17 cellular contexts compared by ENCODE assay signal in genomic region chr22:48929276-48929790, GRCh38.
"Had no signal": no experiment of that assay in that cellular context is flagged by ENCODE, and none has a peak within 500 bp of the region (broad histone marks: within the 10 kb centered on the region; RNA-seq: fewer than 3 reads in every experiment).

No MANE protein-coding gene starts in this region.

- ATAC-seq: esophagus mucosa; lower lobe of right lung; right cardiac atrium; stimulated activated naive B cell treated with anti-CD40 and anti-IgM and Interleukin-4, amounts not matched to agents 10 μg/mL and 1 μg/mL and 100 μg/mL, for 72 hours had no signal

- H3K36me3 ChIP-seq: brain microvascular endothelial cell, lower lobe of right lung, transverse colon had no signal

- H3K27ac ChIP-seq: brain microvascular endothelial cell, dorsolateral prefrontal cortex, lower lobe of right lung, parathyroid adenoma, transverse colon had no signal

- H3K27ac Mint-ChIP-seq: activated naive CD8-positive, alpha-beta T cell treated with anti-CD3 and anti-CD28 coated beads for 36 hours; activated T-cell treated with anti-CD3 and anti-CD28 coated beads, Interleukin-2, amount 50 U/mL, for 24 hours; mesothelial cell of epicardium; stimulated activated naive B cell treated with anti-CD40 and anti-IgM and Interleukin-4, amounts not matched to agents 10 μg/mL and 1 μg/mL and 100 μg/mL, for 72 hours; T-helper 1 cell treated with Interleukin-12 subunit alpha and Interleukin-12 subunit beta and Interleukin-4 antibody, amounts not matched to agents 30 μg/mL and 1 μg/mL, for 36 hours had no signal

- DNase-seq: activated CD4-positive, alpha-beta T cell treated with anti-CD3 and anti-CD28 coated beads for 4 hours; activated gamma-delta T cell treated with Interleukin-2 at 50 U/mL for 16 hours; activated naive CD8-positive, alpha-beta T cell treated with anti-CD3 and anti-CD28 coated beads for 36 hours; brain microvascular endothelial cell; hypothalamus; lower lobe of right lung; right cardiac atrium; stimulated activated CD4-positive, alpha-beta T cell treated with anti-CD3 and anti-CD28 coated beads, Interleukin-2, amount 100 ng/mL, for 24 hours; stimulated activated naive B cell treated with anti-CD40 and anti-IgM and Interleukin-4, amounts not matched to agents 10 μg/mL and 1 μg/mL and 100 μg/mL, for 72 hours; transverse colon had no signal

- H3K9me3 Mint-ChIP-seq: T-helper 1 cell treated with Interleukin-12 subunit alpha and Interleukin-12 subunit beta and Interleukin-4 antibody, amounts not matched to agents 30 μg/mL and 1 μg/mL, for 36 hours had no signal

- H3K4me3 Mint-ChIP-seq: activated naive CD8-positive, alpha-beta T cell treated with anti-CD3 and anti-CD28 coated beads for 36 hours; activated T-cell treated with anti-CD3 and anti-CD28 coated beads, Interleukin-2, amount 50 U/mL, for 24 hours; mesothelial cell of epicardium; neural crest cell; stimulated activated naive B cell treated with anti-CD40 and anti-IgM and Interleukin-4, amounts not matched to agents 10 μg/mL and 1 μg/mL and 100 μg/mL, for 72 hours; T-helper 1 cell treated with Interleukin-12 subunit alpha and Interleukin-12 subunit beta and Interleukin-4 antibody, amounts not matched to agents 30 μg/mL and 1 μg/mL, for 36 hours had no signal

- H3K4me1 Mint-ChIP-seq: activated naive CD8-positive, alpha-beta T cell treated with anti-CD3 and anti-CD28 coated beads for 36 hours; mesothelial cell of epicardium; neural crest cell; stimulated activated naive B cell treated with anti-CD40 and anti-IgM and Interleukin-4, amounts not matched to agents 10 μg/mL and 1 μg/mL and 100 μg/mL, for 72 hours had no signal

- H3K4me3 ChIP-seq: dorsolateral prefrontal cortex, lower lobe of right lung, transverse colon had no signal

- H3K36me3 Mint-ChIP-seq: activated naive CD8-positive, alpha-beta T cell treated with anti-CD3 and anti-CD28 coated beads for 36 hours; mesothelial cell of epicardium; stimulated activated naive B cell treated with anti-CD40 and anti-IgM and Interleukin-4, amounts not matched to agents 10 μg/mL and 1 μg/mL and 100 μg/mL, for 72 hours had no signal

- H3K4me1 ChIP-seq: lower lobe of right lung, parathyroid adenoma, transverse colon had no signal

- H3K27me3 ChIP-seq: brain microvascular endothelial cell had no signal
